Comparison of ENCODE assay signal across 8 cellular contexts in the genomic region with DNA sequence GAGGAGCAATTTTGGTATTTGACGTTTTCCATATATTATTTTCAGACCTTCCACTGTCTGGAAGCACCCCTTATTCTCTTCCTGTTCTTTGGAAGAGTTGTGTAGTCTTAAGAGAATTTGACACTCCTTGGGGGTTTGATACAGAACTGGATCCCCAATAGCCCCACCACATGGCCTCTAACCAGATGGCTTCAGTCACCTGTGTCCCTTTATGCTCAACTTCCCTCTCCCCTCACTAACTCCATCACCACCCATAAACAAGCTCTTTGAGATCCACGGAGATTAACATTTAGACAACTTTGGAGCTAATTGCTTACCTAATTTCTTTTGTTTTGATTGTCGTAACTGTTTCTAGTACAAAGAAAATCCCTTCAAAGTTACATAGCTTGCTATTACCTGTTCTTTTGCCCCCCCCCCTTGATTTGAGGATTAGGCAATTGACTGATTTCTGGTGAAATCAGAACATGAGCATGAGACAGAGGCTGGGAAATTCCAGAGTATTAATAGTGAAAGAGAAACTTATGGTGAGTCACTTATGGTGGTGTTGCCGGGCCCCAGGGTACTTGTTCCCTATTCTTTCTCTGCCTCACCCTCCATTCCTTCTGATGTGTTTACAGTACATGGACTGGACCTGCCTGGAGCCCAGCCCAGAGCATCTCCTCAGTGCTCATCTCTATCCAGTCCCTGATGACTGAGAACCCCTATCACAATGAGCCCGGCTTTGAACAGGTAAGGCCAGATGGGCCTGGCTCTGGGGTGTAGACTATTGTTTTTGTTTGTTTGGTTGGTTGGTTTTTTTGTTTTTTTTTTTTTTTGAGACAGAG. TPM values are rescaled to one million over a fixed set of nuclear protein-coding genes. Genes with fewer than 3 reads are reported as not detected.
DNase-seq lines count a peak whose midpoint lies in the region; ATAC-seq and TF ChIP-seq lines count a peak whose summit lies in the region.

No MANE protein-coding gene starts in this region.

- peaks cover 59% of the 10 kb centered on the region for H3K36me3 Mint-ChIP-seq in activated CD8-positive, alpha-beta memory T cell treated with anti-CD3 and anti-CD28 coated beads, Interleukin-2, amount 10 ng/mL, durations not matched to agents 7 days and 5 days

- no peak overlapping the region for H3K4me3 ChIP-seq in coronary artery

- H3K4me1 Mint-ChIP-seq in activated CD8-positive, alpha-beta memory T cell treated with anti-CD3 and anti-CD28 coated beads, Interleukin-2, amount 10 ng/mL, durations not matched to agents 7 days and 5 days: peaks cover 56% of the 10 kb centered on the region

- no peaks in the 10 kb centered on the region for H3K27me3 Mint-ChIP-seq in activated CD8-positive, alpha-beta memory T cell treated with anti-CD3 and anti-CD28 coated beads, Interleukin-2, amount 10 ng/mL, durations not matched to agents 7 days and 5 days

- no peak overlapping the region for H3K27ac ChIP-seq in coronary artery

- TF ChIP-seq CTCF in coronary artery (IDR thresholded peaks at IDR 0.05): no peak

- H3K4me3 Mint-ChIP-seq in activated CD8-positive, alpha-beta memory T cell treated with anti-CD3 and anti-CD28 coated beads, Interleukin-2, amount 10 ng/mL, durations not matched to agents 7 days and 5 days: peak overlapping the region; percentile 75

- peak overlapping the region; percentile 95 for H3K27ac Mint-ChIP-seq in activated CD8-positive, alpha-beta memory T cell treated with anti-CD3 and anti-CD28 coated beads, Interleukin-2, amount 10 ng/mL, durations not matched to agents 7 days and 5 days

- H3K9me3 Mint-ChIP-seq in activated CD8-positive, alpha-beta memory T cell treated with anti-CD3 and anti-CD28 coated beads, Interleukin-2, amount 10 ng/mL, durations not matched to agents 7 days and 5 days (ENCODE audit: low read depth): no peaks in the 10 kb centered on the region

- ATAC-seq in GM19452 (IDR thresholded peaks at IDR 0.05; ENCODE audit: unreplicated experiment): peak; percentile 78
- peak; percentile 96 for ATAC-seq in activated CD8-positive, alpha-beta memory T cell treated with anti-CD3 and anti-CD28 coated beads, Interleukin-2, amount 10 ng/mL, durations not matched to agents 7 days and 5 days

- CTCF ChIA-PET in activated CD8-positive, alpha-beta memory T cell treated with anti-CD3 and anti-CD28 coated beads, Interleukin-2, amount 10 ng/mL, durations not matched to agents 7 days and 5 days (lab: Charles Lee): interaction anchor here (0.7 to 2.4 kb wide), 7 partner anchors 24 to 265 kb away, joined by 3 to 12 read pairs (median 5); a partner anchor contains a TSS

- DNase-seq in AG20443 (ENCODE audit: low spot score) (peak; percentile 81), HS-5 (ENCODE audit: low read depth) (peak; percentile 66), foreskin melanocyte (peak; percentile 49), 8988T (no peak), coronary artery (ENCODE audit: low spot score) (no peak)
- DNase-seq in activated CD8-positive, alpha-beta memory T cell treated with anti-CD3 and anti-CD28 coated beads, Interleukin-2, amount 10 ng/mL, durations not matched to agents 7 days and 5 days: peak; percentile 68
- DNase-seq in stimulated activated CD4-positive, alpha-beta T cell treated with anti-CD3 and anti-CD28 coated beads, TNF-alpha, amount 100 ng/mL, for 24 hours (ENCODE audit: low read depth in 3 of 3): peak; percentile 22 to 51 (median 46)

RNA-seq across cellular contexts. Expression of a gene that starts 7.5 kb away (rescaled TPM):
- total RNA-seq in activated CD8-positive, alpha-beta memory T cell treated with anti-CD3 and anti-CD28 coated beads, Interleukin-2, amount 10 ng/mL, durations not matched to agents 7 days and 5 days: 10 to 100 TPM; 73.7 to 90.6 TPM

RNA-seq across cellular contexts. Expression of a gene that starts 23.1 kb away (rescaled TPM):
- total RNA-seq in activated CD8-positive, alpha-beta memory T cell treated with anti-CD3 and anti-CD28 coated beads, Interleukin-2, amount 10 ng/mL, durations not matched to agents 7 days and 5 days: 100 to 1,000 TPM in 1 of 2 experiments, 10 to 100 TPM in 1; 78.2 to 103 TPM

RNA-seq across cellular contexts. Expression of a gene that starts 29.0 kb away (rescaled TPM):
- 100 to 1,000 TPM; 125 to 127 TPM for total RNA-seq in activated CD8-positive, alpha-beta memory T cell treated with anti-CD3 and anti-CD28 coated beads, Interleukin-2, amount 10 ng/mL, durations not matched to agents 7 days and 5 days

RNA-seq across cellular contexts. Expression of a gene that starts 52.7 kb away (rescaled TPM):
- not detected for total RNA-seq in activated CD8-positive, alpha-beta memory T cell treated with anti-CD3 and anti-CD28 coated beads, Interleukin-2, amount 10 ng/mL, durations not matched to agents 7 days and 5 days

Comparison
In these comparisons a context has a peak if more than half of its experiments do, and no peak if none do; other contexts are left out.
1. DNase-seq: peak in AG20443 (single experiment), HS-5 (single experiment), activated CD8-positive, alpha-beta memory T cell treated with anti-CD3 and anti-CD28 coated beads, Interleukin-2, amount 10 ng/mL, durations not matched to agents 7 days and 5 days (single experiment), foreskin melanocyte (single experiment) and stimulated activated CD4-positive, alpha-beta T cell treated with anti-CD3 and anti-CD28 coated beads, TNF-alpha, amount 100 ng/mL, for 24 hours (3 of 3); none in 8988T (single experiment) and coronary artery (single experiment).